8 cellular contexts compared by ENCODE assay signal in the genomic region with DNA sequence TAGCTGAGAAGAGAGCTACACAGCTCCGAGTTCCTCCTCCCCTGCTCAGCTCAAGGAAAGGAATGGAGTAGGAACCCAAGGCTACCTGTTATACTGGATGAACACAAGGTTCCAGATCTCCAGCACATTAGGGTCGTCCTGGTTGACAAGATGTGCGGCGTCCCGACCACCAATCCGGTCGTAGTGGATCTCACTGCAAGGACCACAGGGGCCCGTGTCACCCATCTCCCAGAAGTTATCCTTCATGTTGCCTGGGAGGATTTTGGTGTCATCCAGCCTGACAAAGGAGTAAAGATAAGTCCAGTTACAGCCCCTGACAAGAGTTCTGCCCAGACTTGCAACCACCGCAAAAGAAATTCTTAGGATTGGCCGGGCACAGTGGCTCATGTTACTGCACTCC.
"Had no signal": no experiment of that assay in that cellular context is flagged by ENCODE, and none has a peak within 500 bp of the region (broad histone marks: within the 10 kb centered on the region; RNA-seq: fewer than 3 reads in every experiment).

No MANE protein-coding gene starts in this region.

- H3K27ac Mint-ChIP-seq: HFFc6, IgD-negative memory B cell had no signal

- H3K4me1 ChIP-seq: HAP-1 had no signal

- H3K4me3 Mint-ChIP-seq: HFFc6, IgD-negative memory B cell had no signal

- H3K9me3 Mint-ChIP-seq: HFFc6, IgD-negative memory B cell had no signal

- H3K4me3 ChIP-seq: HAP-1 had no signal

- H3K9me3 ChIP-seq: HAP-1 had no signal

- H3K27ac ChIP-seq: HL-60 had no signal

- FAIRE-seq: HepG2 had no signal

- H3K27me3 Mint-ChIP-seq: IgD-negative memory B cell had no signal

- ATAC-seq: HCT116, HepG2 had no signal

- DNase-seq: GOT3, H7, HFFc6 had no signal
